Comparison of ENCODE assay signal across 19 cellular contexts in genomic region chr21:41973427-41973831, GRCh38. TPM values are rescaled to one million over a fixed set of nuclear protein-coding genes. Genes with fewer than 3 reads are reported as not detected.
DNase-seq lines count a peak whose midpoint lies in the region; ATAC-seq and TF ChIP-seq lines count a peak whose summit lies in the region.
"Had no signal": no experiment of that assay in that cellular context is flagged by ENCODE, and none has a peak within 500 bp of the region (broad histone marks: within the 10 kb centered on the region; RNA-seq: fewer than 3 reads in every experiment).

No MANE protein-coding gene starts in this region.

- intact Hi-C loops in OCI-LY7 (cut with micrococcal nuclease; ENCODE audit: unreplicated experiment): no loop called here

- CTCF ChIA-PET in activated CD4-positive, alpha-beta T cell treated with anti-CD3 and anti-CD28 coated beads, Interleukin-2, amount 10 ng/mL, durations not matched to agents 7 days and 5 days (lab: Charles Lee): interaction anchor here (1.2 kb wide), 1 partner anchor 29 kb away, joined by 3 read pairs; no protein-coding TSS in a partner anchor
- CTCF ChIA-PET in OCI-LY7 (lab: Charles Lee; ENCODE audit: unreplicated experiment): no interaction called here

- H3K79me2 ChIP-seq in OCI-LY7 (ENCODE audit: insufficient read depth, low read depth, low read length) (no peaks in the 10 kb centered on the region), trophoblast cell (ENCODE audit: control insufficient read depth, insufficient read depth, low read length, poor library complexity) (no peaks in the 10 kb centered on the region)

- H3K4me1 ChIP-seq in OCI-LY7 (ENCODE audit: insufficient read depth, low read length, poor library complexity, severe bottlenecking) (peaks cover 17% of the 10 kb centered on the region), esophagus (ENCODE audit: control insufficient read depth in 2 of 2, insufficient read depth in 2 of 2, low read length in 1 of 2) (peaks cover 5 to 17% of the 10 kb centered on the region in 2 donors), trophoblast cell (ENCODE audit: control insufficient read depth in 1 of 2, insufficient read depth in 2 of 2, low read length in 2 of 2) (peaks cover 2 to 5% of the 10 kb centered on the region in 2 experiments), BE2C (no peaks in the 10 kb centered on the region)
- H3K4me1 ChIP-seq: ascending aorta, SJCRH30 had no signal

- H3K4me3 ChIP-seq in OCI-LY7 (ENCODE audit: low read depth, low read length, poor library complexity, severe bottlenecking) (no peak overlapping the region), esophagus (ENCODE audit: low read depth in 1 of 2, low read length in 2 of 2) (no peak overlapping the region), trophoblast cell (ENCODE audit: low read depth, low read length) (no peak overlapping the region), BE2C (ENCODE audit: low read depth, low read length) (no peak overlapping the region)
- H3K4me3 ChIP-seq: ascending aorta, lung, SJCRH30 had no signal

- no peak overlapping the region for H4K12ac ChIP-seq in trophoblast cell (ENCODE audit: low read depth, low read length)

- H3K4me2 ChIP-seq in OCI-LY7 (ENCODE audit: low read length) (no peak overlapping the region), trophoblast cell (ENCODE audit: low read length) (no peak overlapping the region)

- H3K4me1 Mint-ChIP-seq in activated CD4-positive, alpha-beta T cell treated with anti-CD3 and anti-CD28 coated beads, Interleukin-2, amount 10 ng/mL, durations not matched to agents 7 days and 5 days: peaks cover 18% of the 10 kb centered on the region

- H3K27ac ChIP-seq in OCI-LY7 (ENCODE audit: low read depth, low read length, poor library complexity, severe bottlenecking): no peak overlapping the region
- peak overlapping the region; percentile 35 to 66 for H3K27ac ChIP-seq in esophagus (ENCODE audit: low read depth in 2 of 2, low read length in 1 of 2)
- H3K27ac ChIP-seq in trophoblast cell (ENCODE audit: low read depth, low read length): no peak overlapping the region
- H3K27ac ChIP-seq: ascending aorta, neutrophil, SJCRH30 had no signal

- no TSS peak for BruUV-seq in OCI-LY7 (replicated peaks; lab: Mats Ljungman, UMichigan)

- H3K27me3 Mint-ChIP-seq in activated CD4-positive, alpha-beta T cell treated with anti-CD3 and anti-CD28 coated beads, Interleukin-2, amount 10 ng/mL, durations not matched to agents 7 days and 5 days: no peaks in the 10 kb centered on the region
- H3K27me3 Mint-ChIP-seq: B cell; central memory CD8-positive, alpha-beta T cell had no signal

- no peaks in the 10 kb centered on the region for H3K79me1 ChIP-seq in trophoblast cell (ENCODE audit: low read length)

- H2BK12ac ChIP-seq in trophoblast cell (ENCODE audit: low read length): no peak overlapping the region

- H2AFZ ChIP-seq in OCI-LY7 (ENCODE audit: low read length) (peak overlapping the region; percentile 67; the same call in 1 of the 2 replicates), trophoblast cell (ENCODE audit: insufficient read depth, low read length, poor library complexity) (peak overlapping the region; percentile 23)

- no peak overlapping the region for H3K4me3 Mint-ChIP-seq in activated CD4-positive, alpha-beta T cell treated with anti-CD3 and anti-CD28 coated beads, Interleukin-2, amount 10 ng/mL, durations not matched to agents 7 days and 5 days
- H3K4me3 Mint-ChIP-seq: B cell; central memory CD8-positive, alpha-beta T cell had no signal

- no peaks in the 10 kb centered on the region for H3K9me3 ChIP-seq in OCI-LY7 (ENCODE audit: low read length)
- H3K9me3 ChIP-seq in esophagus (ENCODE audit: control insufficient read depth in 2 of 2, insufficient read depth in 1 of 2, low read depth in 1 of 2, low read length in 1 of 2): no peaks in the 10 kb centered on the region
- peaks cover 1% of the 10 kb centered on the region for H3K9me3 ChIP-seq in trophoblast cell (ENCODE audit: insufficient read depth, low read depth, low read length)
- no peaks in the 10 kb centered on the region for H3K9me3 ChIP-seq in BE2C
- H3K9me3 ChIP-seq: ascending aorta, neutrophil, SJCRH30 had no signal

- 62 to 63% methylated on average over 15 of the region's 15 CpGs for WGBS in esophagus, 2 donors
- WGBS in trophoblast cell (ENCODE audit: extremely low coverage, insufficient coverage, insufficient read length): no CpG with 5 or more reads among the region's 15 CpGs

- no peak overlapping the region for H4K8ac ChIP-seq in trophoblast cell (ENCODE audit: low read depth, low read length)

- no peak for TF ChIP-seq CTCF in OCI-LY7 (conservative IDR thresholded peaks at IDR 0.05; ENCODE audit: low read length)
- no peak for TF ChIP-seq CTCF in BE2C (IDR thresholded peaks at IDR 0.05; ENCODE audit: low read depth, low read length)

- H4K20me1 ChIP-seq in OCI-LY7 (ENCODE audit: insufficient read depth, low read length): no peaks in the 10 kb centered on the region

- H3K36me3 Mint-ChIP-seq in activated CD4-positive, alpha-beta T cell treated with anti-CD3 and anti-CD28 coated beads, Interleukin-2, amount 10 ng/mL, durations not matched to agents 7 days and 5 days (ENCODE audit: low read depth): no peaks in the 10 kb centered on the region

- H3K36me3 ChIP-seq in OCI-LY7 (ENCODE audit: insufficient read depth, low read length) (no peaks in the 10 kb centered on the region), esophagus (ENCODE audit: control insufficient read depth in 2 of 2, insufficient read depth in 2 of 2, low read length in 1 of 2) (no peaks in the 10 kb centered on the region), trophoblast cell (ENCODE audit: control insufficient read depth in 1 of 2, insufficient read depth in 2 of 2, low read length in 2 of 2) (no peaks in the 10 kb centered on the region), BE2C (no peaks in the 10 kb centered on the region)
- H3K36me3 ChIP-seq: ascending aorta, neutrophil, SJCRH30 had no signal

- H3K27ac Mint-ChIP-seq in activated CD4-positive, alpha-beta T cell treated with anti-CD3 and anti-CD28 coated beads, Interleukin-2, amount 10 ng/mL, durations not matched to agents 7 days and 5 days: peak overlapping the region; percentile 48
- H3K27ac Mint-ChIP-seq: B cell had no signal

- H4K91ac ChIP-seq in trophoblast cell (ENCODE audit: low read depth, low read length): no peak overlapping the region

- no peak overlapping the region for H2BK120ac ChIP-seq in trophoblast cell (ENCODE audit: insufficient read depth, low read length, poor library complexity)

- H3K18ac ChIP-seq in trophoblast cell (ENCODE audit: low read length): no peak overlapping the region

- POLR2A ChIA-PET in activated CD4-positive, alpha-beta T cell treated with anti-CD3 and anti-CD28 coated beads, Interleukin-2, amount 10 ng/mL, durations not matched to agents 7 days and 5 days (lab: Charles Lee): no interaction called here
- POLR2A ChIA-PET in OCI-LY7 (lab: Charles Lee): interaction anchor here (1.0 kb wide), 1 partner anchor 10 kb away, joined by 4 read pairs; no protein-coding TSS in a partner anchor

- DNase-seq in activated CD4-positive, alpha-beta T cell treated with anti-CD3 and anti-CD28 coated beads, Interleukin-2, amount 10 ng/mL, durations not matched to agents 7 days and 5 days: no peak
- DNase-seq in activated CD4-positive, alpha-beta T cell treated with anti-CD3 and anti-CD28 coated beads for 48 hours: no peak
- DNase-seq in OCI-LY7 (ENCODE audit: low spot score): no peak
- DNase-seq in trophoblast cell: peak in 1 of 2 donors; percentile 25
- no peak for DNase-seq in BE2C
- DNase-seq: activated naive CD4-positive, alpha-beta T cell treated with Interleukin-2 at 50 U/mL for 16 hours; effector CD4-positive, alpha-beta T cell; NCI-H1436 treated with DMSO at 0.1 percent for 48 hours; NCI-H526 treated with DMSO at 0.1 percent for 48 hours; SJCRH30; stimulated activated CD4-positive, alpha-beta T cell treated with anti-CD3 and anti-CD28 coated beads, Interleukin-4, amount 100 ng/mL, for 4 hours had no signal

- H3K23ac ChIP-seq in trophoblast cell (ENCODE audit: low read length): no peak overlapping the region

- H2AK5ac ChIP-seq in trophoblast cell (ENCODE audit: low read length): no peak overlapping the region

- no peaks in the 10 kb centered on the region for H3K9me2 ChIP-seq in OCI-LY7 (ENCODE audit: insufficient read depth, low read length)

- H3K14ac ChIP-seq in trophoblast cell (ENCODE audit: low read length): no peak overlapping the region

- H3K27me3 ChIP-seq in esophagus (ENCODE audit: control insufficient read depth in 1 of 2, insufficient read depth in 2 of 2, low read length in 2 of 2) (no peaks in the 10 kb centered on the region), trophoblast cell (ENCODE audit: insufficient read depth, low read length) (no peaks in the 10 kb centered on the region), BE2C (no peaks in the 10 kb centered on the region; the same call in 1 of the 2 replicates)
- H3K27me3 ChIP-seq: ascending aorta, neutrophil, SJCRH30 had no signal

- H3K9me3 Mint-ChIP-seq in activated CD4-positive, alpha-beta T cell treated with anti-CD3 and anti-CD28 coated beads, Interleukin-2, amount 10 ng/mL, durations not matched to agents 7 days and 5 days: no peaks in the 10 kb centered on the region
- H3K9me3 Mint-ChIP-seq: central memory CD8-positive, alpha-beta T cell had no signal

- H3K4ac ChIP-seq in trophoblast cell (ENCODE audit: low read depth, low read length): no peak overlapping the region

- H2BK5ac ChIP-seq in trophoblast cell (ENCODE audit: low read depth, low read length, poor library complexity): no peak overlapping the region

- ATAC-seq in HG02840 (IDR thresholded peaks at IDR 0.05; ENCODE audit: low FRiP score, unreplicated experiment) (no peak), GM19467 (IDR thresholded peaks at IDR 0.05; ENCODE audit: unreplicated experiment) (no peak)

- H3K9ac ChIP-seq in trophoblast cell (ENCODE audit: low read length): no peak overlapping the region

RNA-seq across cellular contexts. Expression of gene C2CD2, which starts 19.6 kb away (rescaled TPM):
- 1 to 10 TPM; 7.0 to 8.8 TPM for total RNA-seq in activated CD4-positive, alpha-beta T cell treated with anti-CD3 and anti-CD28 coated beads, Interleukin-2, amount 10 ng/mL, durations not matched to agents 7 days and 5 days
- total RNA-seq in OCI-LY7 (2014; rRNA removed; shearing (Covaris generic)): 3.4 and 4.5 TPM in 2 replicates
- total RNA-seq in OCI-LY7 (2022): 5.9 and 8.9 TPM in 2 replicates
- polyA plus RNA-seq in esophagus: 10 to 100 TPM in 1 of 2 donors, 1 to 10 TPM in 1; 7.9 to 11.0 TPM
- 5.3 and 5.6 TPM in 2 replicates for polyA plus RNA-seq in trophoblast cell (2013)
- polyA plus RNA-seq in BE2C (2012; ENCODE audit: insufficient read depth, insufficient read length, low read depth): 0.40 TPM

RNA-seq across cellular contexts. Expression of gene ZBTB21, which starts 36.7 kb away (rescaled TPM):
- 10 to 100 TPM; 22.1 to 22.6 TPM for total RNA-seq in activated CD4-positive, alpha-beta T cell treated with anti-CD3 and anti-CD28 coated beads, Interleukin-2, amount 10 ng/mL, durations not matched to agents 7 days and 5 days
- 10.0 and 12.4 TPM in 2 replicates for total RNA-seq in OCI-LY7 (2014; rRNA removed; shearing (Covaris generic))
- 19.6 and 22.6 TPM in 2 replicates for total RNA-seq in OCI-LY7 (2022)
- polyA plus RNA-seq in esophagus: 1 to 10 TPM; 1.6 to 2.7 TPM
- 7.5 TPM in 2 replicates for polyA plus RNA-seq in trophoblast cell (2013)
- 14.7 TPM for polyA plus RNA-seq in BE2C (2012; ENCODE audit: insufficient read depth, insufficient read length, low read depth)

Comparison
In these comparisons a context has a peak if more than half of its experiments do, and no peak if none do; other contexts are left out.
1. H3K27ac ChIP-seq: peak in esophagus (2 of 2); none in OCI-LY7 (single experiment) and trophoblast cell (single experiment).